ENCODE assay signal across 17 cellular contexts in genomic region chr14:50394713-50395112, GRCh38. TPM values are rescaled to one million over a fixed set of nuclear protein-coding genes. Genes with fewer than 3 reads are reported as not detected.
DNase-seq lines count a peak whose midpoint lies in the region; ATAC-seq, FAIRE-seq and TF ChIP-seq lines count a peak whose summit lies in the region.
"Had no signal": no experiment of that assay in that cellular context is flagged by ENCODE, and none has a peak within 500 bp of the region (broad histone marks: within the 10 kb centered on the region; RNA-seq: fewer than 3 reads in every experiment).

No MANE protein-coding gene starts in this region.

- intact Hi-C loops in GM12878 (cut with micrococcal nuclease; ENCODE audit: unreplicated experiment) = no loop called here
- intact Hi-C loops in activated CD4-positive, alpha-beta T cell treated with anti-CD3 and anti-CD28 coated beads for 36 hours (cut with DNase I, micrococcal nuclease) = no loop called here

- no peak for TF ChIP-seq CTCF in GM12878 (IDR thresholded peaks at IDR 0.05 in 2 of 3, conservative IDR thresholded peaks at IDR 0.05 in 1 of 3; ENCODE audit: control insufficient read depth in 2 of 3, extremely low read depth in 1 of 3, insufficient read depth in 1 of 3, low read depth in 3 of 3, low read length in 3 of 3)
- TF ChIP-seq CTCF in keratinocyte (optimal IDR thresholded peaks at IDR 0.05 in 1 of 3, IDR thresholded peaks at IDR 0.05 in 1 of 3, conservative IDR thresholded peaks at IDR 0.05 in 1 of 3; ENCODE audit: extremely low read depth in 1 of 3, insufficient read depth in 2 of 3, low read length in 3 of 3) = no peak
- TF ChIP-seq CTCF in suprapubic skin (IDR thresholded peaks at IDR 0.05) = no peak

- H3K79me2 ChIP-seq in Karpas-422 (ENCODE audit: low read length) (peaks cover 24% of the 10 kb centered on the region), GM12878 (ENCODE audit: control insufficient read depth, insufficient read depth, low read length) (no peaks in the 10 kb centered on the region), keratinocyte (ENCODE audit: control insufficient read depth, insufficient read depth, low read length) (no peaks in the 10 kb centered on the region)

- ATAC-seq in GM12878 (no peak), GM18909 (IDR thresholded peaks at IDR 0.05; ENCODE audit: poor library complexity, unreplicated experiment) (no peak)
- ATAC-seq in activated CD4-positive, alpha-beta T cell treated with anti-CD3 and anti-CD28 coated beads for 36 hours = no peak

- H3K4me2 ChIP-seq in Karpas-422 (ENCODE audit: low read depth, low read length, poor library complexity, severe bottlenecking) = peak overlapping the region; percentile 91
- H3K4me2 ChIP-seq in GM12878 (ENCODE audit: control insufficient read depth, insufficient read depth) = peak overlapping the region; percentile 41; the same call in 1 of the 2 replicates
- peak overlapping the region; percentile 4 for H3K4me2 ChIP-seq in keratinocyte (ENCODE audit: control insufficient read depth, extremely low read depth, insufficient read depth, low read depth, low read length)

- H3K27ac Mint-ChIP-seq in activated CD4-positive, alpha-beta T cell treated with anti-CD3 and anti-CD28 coated beads for 36 hours = no peak overlapping the region
- H3K27ac Mint-ChIP-seq: CD4-positive, alpha-beta T cell had no signal

- no peak for TF ChIP-seq EP300 in GM12878 (IDR thresholded peaks at IDR 0.05; ENCODE audit: borderline replicate concordance in 1 of 2, control insufficient read depth in 1 of 2, low read depth in 2 of 2, low read length in 2 of 2)
- no peak for TF ChIP-seq EP300 in suprapubic skin (IDR thresholded peaks at IDR 0.05)

- H3K9ac ChIP-seq in Karpas-422 (ENCODE audit: low read length) (no peak overlapping the region), GM12878 (ENCODE audit: control insufficient read depth, insufficient read depth, low read length) (no peak overlapping the region), keratinocyte (ENCODE audit: control insufficient read depth, extremely low read depth, insufficient read depth, low read length) (no peak overlapping the region)

- no peak overlapping the region for H3K4me3 Mint-ChIP-seq in activated CD4-positive, alpha-beta T cell treated with anti-CD3 and anti-CD28 coated beads for 36 hours

- H3K27ac ChIP-seq in Karpas-422 (ENCODE audit: low read length) (0 out of 2 replicates have a peak overlapping the region, but pooled peaks have one; percentile 36), GM12878 (ENCODE audit: control insufficient read depth, insufficient read depth) (no peak overlapping the region), keratinocyte (ENCODE audit: control insufficient read depth, insufficient read depth, low read length) (no peak overlapping the region), suprapubic skin (no peak overlapping the region)
- H3K27ac ChIP-seq: right atrium auricular region, upper lobe of left lung, WERI-Rb-1 had no signal

- POLR2A ChIA-PET in GM12878 (lab: Charles Lee) = interaction anchor here (1.5 kb wide), 1 partner anchor 37 kb away, joined by 3 read pairs; no protein-coding TSS in a partner anchor
- POLR2A ChIA-PET in activated CD4-positive, alpha-beta T cell treated with anti-CD3 and anti-CD28 coated beads for 36 hours (lab: Charles Lee) = no interaction called here

- CTCF ChIA-PET in GM12878 (lab: Yijun Ruan, JAX) = interaction anchor here (1.0 to 1.3 kb wide), 3 partner anchors 52 to 465 kb away, joined by 3 read pairs; no protein-coding TSS in a partner anchor
- CTCF ChIA-PET in activated CD4-positive, alpha-beta T cell treated with anti-CD3 and anti-CD28 coated beads for 36 hours (lab: Charles Lee) = interaction anchor here (1.1 to 1.2 kb wide), 2 partner anchors 59 to 148 kb away, joined by 3 to 4 read pairs; no protein-coding TSS in a partner anchor

- dilution Hi-C loops in keratinocyte (cut with MboI; ENCODE audit: extremely low pct_ligation_motif_present, low sequenced_read_pairs) = no loop called here

- RAD21 ChIA-PET in GM12878 (lab: Charles Lee; ENCODE audit: unreplicated experiment) = interaction anchor here (1.1 kb wide), 1 partner anchor 51 kb away, joined by 4 read pairs; no protein-coding TSS in a partner anchor

- no peak for FAIRE-seq in GM12878 (lab: Jason Lieb, UNC)
- FAIRE-seq in keratinocyte (lab: Jason Lieb, UNC) = no peak
- FAIRE-seq: endometrium, H1 had no signal

- no peaks in the 10 kb centered on the region for H3K9me2 ChIP-seq in Karpas-422 (replicated peaks; ENCODE audit: insufficient read depth, low read length)

- peaks cover 14% of the 10 kb centered on the region for H3K4me1 Mint-ChIP-seq in activated CD4-positive, alpha-beta T cell treated with anti-CD3 and anti-CD28 coated beads for 36 hours

- peaks cover 6% of the 10 kb centered on the region for H3K27me3 Mint-ChIP-seq in activated CD4-positive, alpha-beta T cell treated with anti-CD3 and anti-CD28 coated beads for 36 hours

- in situ Hi-C loops in GM12878 (cut with MboI) = no loop called here

- peaks cover 6% of the 10 kb centered on the region for H3K36me3 Mint-ChIP-seq in activated CD4-positive, alpha-beta T cell treated with anti-CD3 and anti-CD28 coated beads for 36 hours (ENCODE audit: low read depth)

- no TSS peak for BruUV-seq in GM12878 (replicated peaks; lab: Mats Ljungman, UMichigan)

- TF ChIP-seq RAD21 in GM12878 (IDR thresholded peaks at IDR 0.05; ENCODE audit: insufficient read depth, low read depth, low read length) = no peak

- H3K4me3 ChIP-seq in Karpas-422 (ENCODE audit: low read length) (peak overlapping the region; percentile 71), GM12878 (no peak overlapping the region), keratinocyte (ENCODE audit: control insufficient read depth in 2 of 3, extremely low read depth in 1 of 3, insufficient read depth in 2 of 3, low read depth in 1 of 3, low read length in 3 of 3) (no peak overlapping the region), suprapubic skin (peak overlapping the region; percentile 81)
- H3K4me3 ChIP-seq: lung had no signal

- peaks cover 71% of the 10 kb centered on the region for H3K4me1 ChIP-seq in Karpas-422 (ENCODE audit: low read length)
- peaks cover 7% of the 10 kb centered on the region for H3K4me1 ChIP-seq in GM12878 (ENCODE audit: control insufficient read depth, insufficient read depth, low read length)
- H3K4me1 ChIP-seq in keratinocyte (ENCODE audit: control insufficient read depth, extremely low read depth, insufficient read depth, low read length) = peaks cover 16% of the 10 kb centered on the region
- peaks cover 18% of the 10 kb centered on the region for H3K4me1 ChIP-seq in suprapubic skin

- H3K9me3 ChIP-seq in Karpas-422 (ENCODE audit: low read length) = no peaks in the 10 kb centered on the region
- H3K9me3 ChIP-seq in GM12878 (replicated peaks; ENCODE audit: control insufficient read depth, insufficient read depth, low read length) = no peaks in the 10 kb centered on the region
- H3K9me3 ChIP-seq in keratinocyte (ENCODE audit: control insufficient read depth, low read depth, low read length) = no peaks in the 10 kb centered on the region
- no peaks in the 10 kb centered on the region for H3K9me3 ChIP-seq in suprapubic skin
- H3K9me3 ChIP-seq: right atrium auricular region, upper lobe of left lung had no signal

- DNase-seq in Karpas-422 (no peak), GM12878 (ENCODE audit: low read depth, low spot score) (no peak), keratinocyte (ENCODE audit: low read depth, low spot score) (no peak), suprapubic skin (ENCODE audit: low spot score in 2 of 2) (no peak)
- no peak for DNase-seq in activated CD4-positive, alpha-beta T cell treated with anti-CD3 and anti-CD28 coated beads for 36 hours
- no peak for DNase-seq in activated CD4-positive, alpha-beta T cell treated with anti-CD3 and anti-CD28 coated beads, Interleukin-2, amount 50 U/mL, for 4 hours
- DNase-seq: activated CD4-positive, alpha-beta T cell treated with anti-CD3 and anti-CD28 coated beads, Interleukin-2, amount 50 U/mL, for 48 hours; activated CD8-positive, alpha-beta memory T cell treated with anti-CD3 and anti-CD28 coated beads, Interleukin-2, amount 50 U/mL, for 48 hours; CD4-positive, alpha-beta T cell; cortex of kidney; WERI-Rb-1 had no signal

- H3K27me3 ChIP-seq in Karpas-422 (ENCODE audit: low read length) (no peaks in the 10 kb centered on the region), GM12878 (replicated peaks in 1 of 2; ENCODE audit: control insufficient read depth in 2 of 2, insufficient read depth in 2 of 2, low read length in 1 of 2) (no peaks in the 10 kb centered on the region), keratinocyte (ENCODE audit: control insufficient read depth, extremely low read depth, insufficient read depth, low read length) (no peaks in the 10 kb centered on the region), suprapubic skin (no peaks in the 10 kb centered on the region)
- H3K27me3 ChIP-seq: right atrium auricular region, upper lobe of left lung had no signal

- H2AFZ ChIP-seq in Karpas-422 (ENCODE audit: low read length) (no peak overlapping the region), GM12878 (ENCODE audit: control insufficient read depth, low read depth, low read length) (no peak overlapping the region), keratinocyte (ENCODE audit: control insufficient read depth, low read length) (no peak overlapping the region)

- H3K9me3 Mint-ChIP-seq in activated CD4-positive, alpha-beta T cell treated with anti-CD3 and anti-CD28 coated beads for 36 hours (ENCODE audit: low read depth) = no peaks in the 10 kb centered on the region
- H3K9me3 Mint-ChIP-seq: CD4-positive, alpha-beta T cell had no signal

- H3K36me3 ChIP-seq in Karpas-422 (ENCODE audit: insufficient read depth, low read length) (no peaks in the 10 kb centered on the region), GM12878 (ENCODE audit: control insufficient read depth in 2 of 2, insufficient read depth in 2 of 2, low read length in 1 of 2) (no peaks in the 10 kb centered on the region), keratinocyte (ENCODE audit: control insufficient read depth in 2 of 2, extremely low read depth in 1 of 2, insufficient read depth in 2 of 2, low read length in 2 of 2) (no peaks in the 10 kb centered on the region), suprapubic skin (no peaks in the 10 kb centered on the region)
- H3K36me3 ChIP-seq: right atrium auricular region, upper lobe of left lung, WERI-Rb-1 had no signal

- H3K9me1 ChIP-seq in keratinocyte (ENCODE audit: control insufficient read depth, extremely low read depth, insufficient read depth, low read length) = no peaks in the 10 kb centered on the region

- WGBS in GM12878 (ENCODE audit: insufficient coverage, insufficient replicate concordance, low lambda C conversion rate, missing lambda C conversion rate) = 98% methylated on average over 5 of the region's 5 CpGs
- WGBS in suprapubic skin = 89% methylated on average over 5 of the region's 5 CpGs

- SMC1A ChIA-PET in GM12878 (lab: Charles Lee; ENCODE audit: uncharacterized antibody, unreplicated experiment) = interaction anchor here (0.8 to 4.0 kb wide), 6 partner anchors 13 to 278 kb away, joined by 3 to 17 read pairs (median 3); no protein-coding TSS in a partner anchor

- H4K20me1 ChIP-seq in Karpas-422 (ENCODE audit: insufficient read depth, low read depth, low read length) (no peaks in the 10 kb centered on the region), GM12878 (ENCODE audit: control insufficient read depth, insufficient read depth) (no peaks in the 10 kb centered on the region), keratinocyte (ENCODE audit: control insufficient read depth, extremely low read depth, insufficient read depth, low read length) (no peaks in the 10 kb centered on the region)

- TF ChIP-seq POLR2A in GM12878 (IDR thresholded peaks at IDR 0.05; ENCODE audit: low read depth, low read length) = no peak
- no peak for TF ChIP-seq POLR2A in suprapubic skin (IDR thresholded peaks at IDR 0.05)

RNA-seq across cellular contexts. Expression of gene CDKL1, which starts 2.0 kb away (rescaled TPM):
- 5.9 and 12.4 TPM in 2 replicates for total RNA-seq in Karpas-422 (2014; rRNA removed; shearing (Covaris generic); ENCODE audit: low replicate concordance)
- total RNA-seq in GM12878 (2013; cell fraction: nucleolus; rRNA removed) = 34.6 and 45.7 TPM in 2 replicates
- total RNA-seq in GM12878 (2014; rRNA removed) = 11.0 and 20.4 TPM in 2 replicates
- 19.0 and 22.6 TPM in 2 replicates for total RNA-seq in GM12878 (2014; rRNA removed; fragmentation: Illumina TruSeq; extraction: Trizol)
- 10.6 and 11.9 TPM in 2 replicates for total RNA-seq in GM12878 (2021)
- polyA plus RNA-seq in GM12878 (2011; ENCODE audit: low read depth) = 2.0 TPM
- 17.4 and 20.9 TPM in 2 replicates for polyA plus RNA-seq in GM12878 (2011; rRNA removed)
- 7.3 and 9.6 TPM in 2 replicates for polyA plus RNA-seq in GM12878 (2011; cell fraction: cytosol; rRNA removed)
- 14.2 and 16.3 TPM in 2 replicates for polyA plus RNA-seq in GM12878 (2011; cell fraction: nucleus; rRNA removed)
- polyA plus RNA-seq in GM12878 (2012) = 5.0 and 6.5 TPM in 2 replicates
- polyA plus RNA-seq in GM12878 (2014; fragmentation: Illumina TruSeq; extraction: Trizol) = 9.0 and 9.3 TPM in 2 replicates
- polyA plus RNA-seq in GM12878 (2014; fragmentation: Nextera tagmentation; extraction: Ambion mirVana) = 10 to 100 TPM in 1 of 2 experiments, 1 to 10 TPM in 1; 10.0 to 17.2 TPM
- polyA plus RNA-seq in GM12878 (2014; rRNA removed) = 5.8 and 9.0 TPM in 2 replicates
- polyA plus RNA-seq in GM12878 (2016; fragmentation: Nextera tagmentation; extraction: Ambion mirVana) = 10 to 100 TPM; 10.1 to 11.3 TPM
- polyA minus RNA-seq in GM12878 (2011; rRNA and poly(A)+ RNA removed) = 16.2 and 24.2 TPM in 2 replicates
- 6.2 and 6.9 TPM in 2 replicates for polyA minus RNA-seq in GM12878 (2011; cell fraction: cytosol; rRNA and poly(A)+ RNA removed)
- polyA minus RNA-seq in GM12878 (2011; cell fraction: nucleus; rRNA and poly(A)+ RNA removed) = 9.1 and 16.3 TPM in 2 replicates
- 1.7 to 4.7 TPM (median 2.0 TPM) in 3 replicates for polyA plus RNA-seq in keratinocyte
- polyA plus RNA-seq in keratinocyte (2011; ENCODE audit: low read depth) = 2.1 TPM
- 1.3 and 2.6 TPM in 2 replicates for polyA plus RNA-seq in keratinocyte (2011; cell fraction: cytosol; rRNA removed)
- polyA plus RNA-seq in keratinocyte (2011; cell fraction: nucleus; rRNA removed) = 2.8 and 3.6 TPM in 2 replicates
- polyA plus RNA-seq in keratinocyte (2012; ENCODE audit: low replicate concordance) = 5.0 and 9.3 TPM in 2 replicates
- 0.13 to 9.4 TPM (median 3.2 TPM) in 3 replicates for polyA minus RNA-seq in keratinocyte
- polyA minus RNA-seq in keratinocyte (2011; cell fraction: cytosol; rRNA and poly(A)+ RNA removed) = 5.9 TPM
- polyA minus RNA-seq in keratinocyte (2011; cell fraction: nucleus; rRNA and poly(A)+ RNA removed) = 3.6 and 4.3 TPM in 2 replicates
- 10 to 100 TPM in 1 of 4 donors, 1 to 10 TPM in 3; 2.4 to 11.9 (median 5.2) TPM for total RNA-seq in suprapubic skin
- total RNA-seq in activated CD4-positive, alpha-beta T cell treated with anti-CD3 and anti-CD28 coated beads for 36 hours = 1 to 10 TPM; 2.9 to 4.4 TPM

Comparison
In these comparisons a context has a peak if more than half of its experiments do, and no peak if none do; other contexts are left out.
1. H3K4me2 ChIP-seq: peak in every context shown above with its lines; median percentile 91 in Karpas-422; 41 in GM12878; 4 in keratinocyte.
2. H3K4me3 ChIP-seq: peak in Karpas-422 (single experiment) and suprapubic skin (single experiment); none in GM12878 (single experiment) and keratinocyte (0 of 3).